23 cellular contexts compared by ENCODE assay signal in the genomic region with DNA sequence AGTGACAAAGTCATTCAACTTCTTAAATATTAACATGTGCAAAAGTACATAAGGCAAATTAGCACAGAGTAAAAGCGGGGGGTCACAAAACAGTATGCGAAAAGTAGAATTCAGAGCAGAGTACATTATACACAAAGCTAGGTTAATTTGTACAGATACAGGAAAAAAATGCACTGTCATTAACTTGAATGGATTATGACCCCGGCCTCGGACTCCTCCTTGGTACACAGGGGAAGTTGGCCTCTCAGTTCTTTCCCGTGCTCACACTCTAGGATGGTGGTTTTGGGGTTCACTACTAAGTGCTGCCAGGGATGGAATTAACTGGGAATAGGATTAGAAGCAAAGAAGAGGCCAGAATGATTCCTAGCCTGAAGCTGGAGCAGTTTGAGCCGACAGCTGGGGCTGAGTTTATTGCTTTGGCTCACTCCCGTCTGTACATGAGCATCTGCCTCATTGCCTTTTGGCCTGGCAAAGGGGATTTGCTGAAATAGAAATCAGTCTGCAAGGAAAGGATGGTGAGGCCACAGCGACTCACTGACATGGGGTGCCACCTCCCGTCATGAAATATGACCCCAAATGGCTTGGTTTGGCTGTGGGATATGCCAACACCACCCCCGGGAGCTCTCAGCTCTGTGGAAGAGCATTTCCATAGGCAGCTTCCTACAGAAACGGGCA. TPM values are rescaled to one million over a fixed set of nuclear protein-coding genes. Genes with fewer than 3 reads are reported as not detected.
DNase-seq lines count a peak whose midpoint lies in the region; ATAC-seq and TF ChIP-seq lines count a peak whose summit lies in the region.
"Had no signal": no experiment of that assay in that cellular context is flagged by ENCODE, and none has a peak within 500 bp of the region (broad histone marks: within the 10 kb centered on the region; RNA-seq: fewer than 3 reads in every experiment).

No MANE protein-coding gene starts in this region.

- no peaks in the 10 kb centered on the region for H4K20me1 ChIP-seq in PC-3 (ENCODE audit: low read length)
- H4K20me1 ChIP-seq: BLaER1 treated with 17β-estradiol and CSF1 and Interleukin-3, amounts not matched to agents 10 nM and 100 nM had no signal

- H3K79me2 ChIP-seq in PC-3 (ENCODE audit: low read length): no peaks in the 10 kb centered on the region

- H3K9me3 ChIP-seq in PC-3 (ENCODE audit: low read length) (no peaks in the 10 kb centered on the region), gastroesophageal sphincter (peaks cover 0 to 10% (median 0%) of the 10 kb centered on the region in 3 donors), vagina (no peaks in the 10 kb centered on the region)
- H3K9me3 ChIP-seq: prostate gland had no signal

- no peak for TF ChIP-seq POLR2A in gastroesophageal sphincter (IDR thresholded peaks at IDR 0.05)
- no peak for TF ChIP-seq POLR2A in vagina (IDR thresholded peaks at IDR 0.05)

- H3F3A ChIP-seq in PC-3 (ENCODE audit: low read length, unreplicated experiment): no peaks in the 10 kb centered on the region

- H3K27me3 ChIP-seq in PC-3 (ENCODE audit: low read length) (peaks cover 15% of the 10 kb centered on the region), gastroesophageal sphincter (no peaks in the 10 kb centered on the region), vagina (no peaks in the 10 kb centered on the region)
- H3K27me3 ChIP-seq: BLaER1 treated with 17β-estradiol and CSF1 and Interleukin-3, amounts not matched to agents 10 nM and 100 nM; heart right ventricle; left lung; neural progenitor cell had no signal

- H3K36me3 Mint-ChIP-seq in activated CD8-positive, alpha-beta memory T cell treated with anti-CD3 and anti-CD28 coated beads, Interleukin-2, amount 10 ng/mL, durations not matched to agents 7 days and 5 days: no peaks in the 10 kb centered on the region
- H3K36me3 Mint-ChIP-seq: neural progenitor cell had no signal

- CTCF ChIA-PET in activated CD8-positive, alpha-beta memory T cell treated with anti-CD3 and anti-CD28 coated beads, Interleukin-2, amount 10 ng/mL, durations not matched to agents 7 days and 5 days (lab: Charles Lee): no interaction called here
- CTCF ChIA-PET in PC-3 (lab: Charles Lee): no interaction called here

- intact Hi-C loops in PC-3 (cut with micrococcal nuclease) (no loop called here), vagina (cut with DNase I) (no loop called here)

- H3K4me3 ChIP-seq in PC-3 (ENCODE audit: low read length) (no peak overlapping the region), gastroesophageal sphincter (no peak overlapping the region), vagina (no peak overlapping the region)
- H3K4me3 ChIP-seq: BLaER1 treated with 17β-estradiol and CSF1 and Interleukin-3, amounts not matched to agents 10 nM and 100 nM; heart right ventricle; K562; left lung; neural progenitor cell; prostate gland; spleen had no signal

- H2AFZ ChIP-seq in PC-3 (ENCODE audit: low read length): no peak overlapping the region
- H2AFZ ChIP-seq: neural progenitor cell had no signal

- no peaks in the 10 kb centered on the region for H3K4me1 Mint-ChIP-seq in activated CD8-positive, alpha-beta memory T cell treated with anti-CD3 and anti-CD28 coated beads, Interleukin-2, amount 10 ng/mL, durations not matched to agents 7 days and 5 days
- H3K4me1 Mint-ChIP-seq: neural progenitor cell; stimulated activated naive CD8-positive, alpha-beta T cell treated with anti-CD3 and anti-CD28 coated beads, Interleukin-15, amount 100 ng/mL, for 72 hours had no signal

- POLR2A ChIA-PET in PC-3 (lab: Charles Lee; ENCODE audit: unreplicated experiment): no interaction called here

- peaks cover 2% of the 10 kb centered on the region for H3K9me3 Mint-ChIP-seq in activated CD8-positive, alpha-beta memory T cell treated with anti-CD3 and anti-CD28 coated beads, Interleukin-2, amount 10 ng/mL, durations not matched to agents 7 days and 5 days (ENCODE audit: low read depth)

- H3K4me1 ChIP-seq in PC-3 (ENCODE audit: insufficient read depth, low read length) (no peaks in the 10 kb centered on the region), gastroesophageal sphincter (peaks cover 0 to 16% (median 7%) of the 10 kb centered on the region in 3 donors), vagina (peaks cover 9% of the 10 kb centered on the region)
- H3K4me1 ChIP-seq: BLaER1 treated with 17β-estradiol and CSF1 and Interleukin-3, amounts not matched to agents 10 nM and 100 nM; heart right ventricle; left lung; neural progenitor cell; prostate gland; spleen had no signal

- no peaks in the 10 kb centered on the region for H3K36me3 ChIP-seq in PC-3 (ENCODE audit: low read depth, low read length)
- H3K36me3 ChIP-seq in gastroesophageal sphincter: peaks cover 0 to 1% of the 10 kb centered on the region in 2 donors
- no peaks in the 10 kb centered on the region for H3K36me3 ChIP-seq in vagina
- H3K36me3 ChIP-seq: BLaER1 treated with 17β-estradiol and CSF1 and Interleukin-3, amounts not matched to agents 10 nM and 100 nM; heart right ventricle; left lung; neural progenitor cell; prostate gland; spleen had no signal

- H3K9me2 ChIP-seq in PC-3 (replicated peaks; ENCODE audit: low read length): no peaks in the 10 kb centered on the region

- H3K27me3 Mint-ChIP-seq in activated CD8-positive, alpha-beta memory T cell treated with anti-CD3 and anti-CD28 coated beads, Interleukin-2, amount 10 ng/mL, durations not matched to agents 7 days and 5 days: peaks cover 37% of the 10 kb centered on the region
- H3K27me3 Mint-ChIP-seq: type B pancreatic cell had no signal

- BruUV-seq in PC-3 (replicated peaks; lab: Mats Ljungman, UMichigan): no TSS peak

- DNase-seq in activated CD8-positive, alpha-beta memory T cell treated with anti-CD3 and anti-CD28 coated beads for 24 hours: peak; percentile 13
- DNase-seq in activated CD8-positive, alpha-beta memory T cell treated with anti-CD3 and anti-CD28 coated beads, Interleukin-2, amount 10 ng/mL, durations not matched to agents 7 days and 5 days: no peak
- peak; percentile 8 for DNase-seq in PC-3
- DNase-seq in vagina (ENCODE audit: extremely low spot score in 2 of 2): peak in 1 of 2 donors; percentile 37
- DNase-seq in NCI-H2081 treated with DMSO at 0.1 percent for 48 hours (lab: John Stamatoyannopoulos, UW): no peak
- DNase-seq in caudate nucleus (lab: John Stamatoyannopoulos, UW): no peak
- DNase-seq: heart right ventricle; left lung; midbrain; MV-4-11; NCI-H1930; SHP77; spleen; stimulated activated CD4-positive, alpha-beta T cell treated with anti-CD3 and anti-CD28 coated beads, Interleukin-4, amount 100 ng/mL, for 4 hours; stimulated activated naive CD8-positive, alpha-beta T cell treated with anti-CD3 and anti-CD28 coated beads, Interleukin-15, amount 100 ng/mL, for 72 hours had no signal

- no peak overlapping the region for H3K27ac Mint-ChIP-seq in activated CD8-positive, alpha-beta memory T cell treated with anti-CD3 and anti-CD28 coated beads, Interleukin-2, amount 10 ng/mL, durations not matched to agents 7 days and 5 days
- H3K27ac Mint-ChIP-seq: activated naive CD4-positive, alpha-beta T cell treated with anti-CD3 and anti-CD28 coated beads, Interleukin-2, amount 50 U/mL, for 72 hours; neural progenitor cell; stimulated activated naive CD8-positive, alpha-beta T cell treated with anti-CD3 and anti-CD28 coated beads, Interleukin-15, amount 100 ng/mL, for 72 hours; type B pancreatic cell had no signal

- WGBS in gastroesophageal sphincter (ENCODE audit: low coverage in 1 of 2), 2 donors: 44 to 59% methylated on average over 6 of the region's 11 CpGs

- no peak overlapping the region for H3K9ac ChIP-seq in PC-3 (ENCODE audit: low read length)
- H3K9ac ChIP-seq: BLaER1 treated with 17β-estradiol and CSF1 and Interleukin-3, amounts not matched to agents 10 nM and 100 nM; neural progenitor cell had no signal

- H3K27ac ChIP-seq in PC-3 (ENCODE audit: low read length): no peak overlapping the region
- peak overlapping the region in 3 of 4 donors; percentile 32 to 57 (median 49) for H3K27ac ChIP-seq in gastroesophageal sphincter
- peak overlapping the region; percentile 68 for H3K27ac ChIP-seq in vagina
- H3K27ac ChIP-seq in caudate nucleus (ENCODE audit: low read depth, low read length): no peak overlapping the region
- H3K27ac ChIP-seq: BLaER1 treated with 17β-estradiol and CSF1 and Interleukin-3, amounts not matched to agents 10 nM and 100 nM; heart right ventricle; left lung; neural progenitor cell; prostate gland; spleen had no signal

- ATAC-seq in activated CD8-positive, alpha-beta memory T cell treated with anti-CD3 and anti-CD28 coated beads, Interleukin-2, amount 10 ng/mL, durations not matched to agents 7 days and 5 days: no peak
- ATAC-seq in PC-3 (no peak), gastroesophageal sphincter (no peak), GM19023 (IDR thresholded peaks at IDR 0.05; ENCODE audit: unreplicated experiment) (no peak)
- ATAC-seq: activated naive CD4-positive, alpha-beta T cell treated with anti-CD3 and anti-CD28 coated beads, Interleukin-2, amount 50 U/mL, for 72 hours; heart right ventricle; K562; left lung; stimulated activated naive CD8-positive, alpha-beta T cell treated with anti-CD3 and anti-CD28 coated beads, Interleukin-15, amount 100 ng/mL, for 72 hours had no signal

- TF ChIP-seq EP300 in gastroesophageal sphincter (IDR thresholded peaks at IDR 0.05): no peak

- H3K4me3 Mint-ChIP-seq in activated CD8-positive, alpha-beta memory T cell treated with anti-CD3 and anti-CD28 coated beads, Interleukin-2, amount 10 ng/mL, durations not matched to agents 7 days and 5 days: no peak overlapping the region
- H3K4me3 Mint-ChIP-seq: neural progenitor cell; stimulated activated naive CD8-positive, alpha-beta T cell treated with anti-CD3 and anti-CD28 coated beads, Interleukin-15, amount 100 ng/mL, for 72 hours; type B pancreatic cell had no signal

- TF ChIP-seq CTCF in PC-3 (conservative IDR thresholded peaks at IDR 0.05; ENCODE audit: low read depth, low read length): no peak
- TF ChIP-seq CTCF in gastroesophageal sphincter (IDR thresholded peaks at IDR 0.05): no peak
- TF ChIP-seq CTCF in vagina (IDR thresholded peaks at IDR 0.05): no peak

- H3K4me2 ChIP-seq in PC-3 (ENCODE audit: low read length): no peak overlapping the region
- H3K4me2 ChIP-seq: BLaER1 treated with 17β-estradiol and CSF1 and Interleukin-3, amounts not matched to agents 10 nM and 100 nM; neural progenitor cell had no signal

RNA-seq across cellular contexts. Expression of a gene that starts 23.6 kb away (rescaled TPM):
- under 1 TPM in 1 of 2 experiments, not detected in 1; 0.28 TPM for total RNA-seq in activated CD8-positive, alpha-beta memory T cell treated with anti-CD3 and anti-CD28 coated beads, Interleukin-2, amount 10 ng/mL, durations not matched to agents 7 days and 5 days
- total RNA-seq in PC-3 (2014; rRNA removed) (0.12 and 0.22 TPM in 2 replicates), gastroesophageal sphincter (100 to 1,000 TPM in 2 of 4 donors, 10 to 100 TPM in 2; 74.3 to 211 (median 107) TPM), vagina (4.7 TPM)

Comparison
In these comparisons a context has a peak if more than half of its experiments do, and no peak if none do; other contexts are left out.
1. DNase-seq: peak in activated CD8-positive, alpha-beta memory T cell treated with anti-CD3 and anti-CD28 coated beads for 24 hours (single experiment) and PC-3 (single experiment); none in activated CD8-positive, alpha-beta memory T cell treated with anti-CD3 and anti-CD28 coated beads, Interleukin-2, amount 10 ng/mL, durations not matched to agents 7 days and 5 days (single experiment), NCI-H2081 treated with DMSO at 0.1 percent for 48 hours (single experiment) and caudate nucleus (0 of 61).
2. H3K27ac ChIP-seq: peak in gastroesophageal sphincter (3 of 4) and vagina (single experiment); none in PC-3 (single experiment) and caudate nucleus (single experiment).
3. RNA of a gene that starts 23.6 kb away (total RNA-seq): 74.3 to 211 TPM in gastroesophageal sphincter; 4.7 TPM in vagina (single experiment), 0.28 TPM in activated CD8-positive, alpha-beta memory T cell treated with anti-CD3 and anti-CD28 coated beads, Interleukin-2, amount 10 ng/mL, durations not matched to agents 7 days and 5 days and 0.12 to 0.22 TPM in PC-3; every median in the first group is over 10 times any median in the second.